14 cellular contexts compared by ENCODE assay signal in genomic region chr1:22471078-22471477, GRCh38. TPM values are rescaled to one million over a fixed set of nuclear protein-coding genes. Genes with fewer than 3 reads are reported as not detected.
DNase-seq lines count a peak whose midpoint lies in the region; ATAC-seq and TF ChIP-seq lines count a peak whose summit lies in the region.
"Had no signal": no experiment of that assay in that cellular context is flagged by ENCODE, and none has a peak within 500 bp of the region (broad histone marks: within the 10 kb centered on the region; RNA-seq: fewer than 3 reads in every experiment).

No MANE protein-coding gene starts in this region.

- 0 out of 2 replicates have a peak, but pooled peaks cover 3% of the 10 kb centered on the region for H4K20me1 ChIP-seq in PC-3 (ENCODE audit: low read length)

- no TSS peak for BruUV-seq in PC-3 (replicated peaks; lab: Mats Ljungman, UMichigan)

- in situ Hi-C loops in brain microvascular endothelial cell (cut with HindIII; ENCODE audit: low pct_ligation_motif_present, low sequenced_read_pairs), result no loop called here

- intact Hi-C loops in left lung (cut with DNase I), result no loop called here
- intact Hi-C loops in PC-3 (cut with micrococcal nuclease), result no loop called here

- POLR2A ChIA-PET in PC-3 (lab: Charles Lee; ENCODE audit: unreplicated experiment), result no interaction called here

- H3K36me3 ChIP-seq in brain microvascular endothelial cell (replicated peaks), result no peaks in the 10 kb centered on the region
- no peaks in the 10 kb centered on the region for H3K36me3 ChIP-seq in left lung
- H3K36me3 ChIP-seq in PC-3 (ENCODE audit: low read depth, low read length), result no peaks in the 10 kb centered on the region

- no peaks in the 10 kb centered on the region for H3K9me2 ChIP-seq in PC-3 (replicated peaks; ENCODE audit: low read length)

- H3K4me3 ChIP-seq in AG09309 (ENCODE audit: control insufficient read depth, low read depth, low read length) (no peak overlapping the region), brain microvascular endothelial cell (ENCODE audit: low read depth, low read length) (no peak overlapping the region), left lung (no peak overlapping the region), PC-3 (ENCODE audit: low read length) (no peak overlapping the region)
- H3K4me3 ChIP-seq: BLaER1 treated with 17β-estradiol and CSF1 and Interleukin-3, amounts not matched to agents 10 nM and 100 nM had no signal

- CTCF ChIA-PET in PC-3 (lab: Charles Lee), result no interaction called here

- H3K9ac ChIP-seq in PC-3 (ENCODE audit: low read length), result no peak overlapping the region
- H3K9ac ChIP-seq: BLaER1 treated with 17β-estradiol and CSF1 and Interleukin-3, amounts not matched to agents 10 nM and 100 nM had no signal

- H3K4me2 ChIP-seq in PC-3 (ENCODE audit: low read length), result no peak overlapping the region

- H3K79me2 ChIP-seq in PC-3 (ENCODE audit: low read length), result peaks cover 60% of the 10 kb centered on the region

- DNase-seq in AG09309 (ENCODE audit: low read depth) (peak; percentile 51), HUDEP-2 (lab: John Stamatoyannopoulos, UW; ENCODE audit: unreplicated experiment in 76 of 76) (peak in 40 of 76 experiments; percentile 6 to 49 (median 23)), brain microvascular endothelial cell (peak; percentile 20), left lung (no peak), PC-3 (no peak), hepatic stellate cell (ENCODE audit: low spot score) (no peak), SW 1271 (lab: John Stamatoyannopoulos, UW) (no peak), COLO829 (ENCODE audit: low spot score) (no peak)
- DNase-seq: activated CD8-positive, alpha-beta memory T cell treated with anti-CD3 and anti-CD28 coated beads, Interleukin-2, amount 50 U/mL, for 4 hours; effector memory CD4-positive, alpha-beta T cell; midbrain; stimulated activated naive B cell treated with anti-CD40 and anti-IgM and Interleukin-4, amounts not matched to agents 10 μg/mL and 1 μg/mL and 100 μg/mL, for 72 hours had no signal

- H3K27me3 ChIP-seq in brain microvascular endothelial cell (replicated peaks) (no peaks in the 10 kb centered on the region), left lung (no peaks in the 10 kb centered on the region), PC-3 (ENCODE audit: low read length) (no peaks in the 10 kb centered on the region)
- H3K27me3 ChIP-seq: BLaER1 treated with 17β-estradiol and CSF1 and Interleukin-3, amounts not matched to agents 10 nM and 100 nM had no signal

- peak; percentile 17 for ATAC-seq in left lung
- no peak for ATAC-seq in PC-3
- ATAC-seq: stimulated activated naive B cell treated with anti-CD40 and anti-IgM and Interleukin-4, amounts not matched to agents 10 μg/mL and 1 μg/mL and 100 μg/mL, for 72 hours had no signal

- no peak overlapping the region for H3K27ac ChIP-seq in brain microvascular endothelial cell
- no peak overlapping the region for H3K27ac ChIP-seq in left lung
- H3K27ac ChIP-seq in PC-3 (ENCODE audit: low read length), result no peak overlapping the region
- H3K27ac ChIP-seq: BLaER1 treated with 17β-estradiol and CSF1 and Interleukin-3, amounts not matched to agents 10 nM and 100 nM; RWPE1 had no signal

- H3K9me3 ChIP-seq in left lung, result no peaks in the 10 kb centered on the region
- H3K9me3 ChIP-seq in PC-3 (ENCODE audit: low read length), result no peaks in the 10 kb centered on the region

- TF ChIP-seq CTCF in AG09309 (IDR thresholded peaks at IDR 0.05; ENCODE audit: control insufficient read depth, insufficient read depth, low read depth, low read length, missing control alignments) (no peak), brain microvascular endothelial cell (IDR thresholded peaks at IDR 0.05; ENCODE audit: low read depth, low read length, missing control alignments) (no peak), left lung (IDR thresholded peaks at IDR 0.05) (no peak), PC-3 (conservative IDR thresholded peaks at IDR 0.05; ENCODE audit: low read depth, low read length) (no peak)

- H3F3A ChIP-seq in PC-3 (ENCODE audit: low read length, unreplicated experiment), result no peaks in the 10 kb centered on the region

- H3K4me1 ChIP-seq in left lung (no peaks in the 10 kb centered on the region), PC-3 (ENCODE audit: insufficient read depth, low read length) (no peaks in the 10 kb centered on the region)

- no peak overlapping the region for H2AFZ ChIP-seq in PC-3 (ENCODE audit: low read length)

RNA-seq across cellular contexts. Expression of gene ZBTB40, which starts 19.4 kb away (rescaled TPM):
- total RNA-seq in left lung, result 10 to 100 TPM; 19.6 to 20.6 TPM
- 20.2 and 21.6 TPM in 2 replicates for total RNA-seq in PC-3 (2014; rRNA removed)

Comparison
In these comparisons a context has a peak if more than half of its experiments do, and no peak if none do; other contexts are left out.
1. DNase-seq: peak in AG09309 (single experiment), HUDEP-2 (40 of 76) and brain microvascular endothelial cell (single experiment); none in left lung (0 of 2), PC-3 (single experiment), hepatic stellate cell (single experiment), SW 1271 (0 of 2) and COLO829 (single experiment).